ENCODE assay signal across 2 cellular contexts in the genomic region with DNA sequence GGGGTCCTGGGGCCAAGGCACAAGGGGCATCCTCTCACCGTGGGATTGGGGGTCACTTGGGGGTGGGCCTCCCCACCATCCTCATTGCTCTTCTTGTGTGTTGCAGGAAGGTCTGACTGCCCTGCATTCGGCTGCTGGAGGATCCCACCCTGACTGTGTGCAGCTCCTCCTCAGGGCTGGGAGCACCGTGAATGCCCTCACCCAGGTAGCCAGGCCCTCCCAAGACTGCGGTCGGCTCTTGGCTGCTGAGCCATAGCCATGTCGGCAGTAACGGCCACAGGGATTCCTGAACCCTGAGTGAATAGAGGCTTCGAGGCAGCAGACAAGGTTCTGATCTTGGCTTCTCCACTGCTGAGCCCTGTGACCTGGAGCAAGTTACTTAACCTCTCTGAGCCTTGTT.
TF ChIP-seq lines count a peak whose summit lies in the region.

No MANE protein-coding gene starts in this region.

TF ChIP-seq in HepG2, 621 proteins besides CTCF, POLR2A, EP300 and RAD21:
- TF ChIP-seq ARNT2 (CRISPR knock-in tag; IDR thresholded peaks at IDR 0.05; ENCODE audit: low read depth) (no peak), ZNF768 (CRISPR knock-in tag; IDR thresholded peaks at IDR 0.05) (peak; percentile 83; the same call in 1 of the 2 replicates), ZNF263 (CRISPR knock-in tag; IDR thresholded peaks at IDR 0.05) (peak; percentile 36; the same call in 1 of the 2 replicates)
- TF ChIP-seq, protein P1, sequence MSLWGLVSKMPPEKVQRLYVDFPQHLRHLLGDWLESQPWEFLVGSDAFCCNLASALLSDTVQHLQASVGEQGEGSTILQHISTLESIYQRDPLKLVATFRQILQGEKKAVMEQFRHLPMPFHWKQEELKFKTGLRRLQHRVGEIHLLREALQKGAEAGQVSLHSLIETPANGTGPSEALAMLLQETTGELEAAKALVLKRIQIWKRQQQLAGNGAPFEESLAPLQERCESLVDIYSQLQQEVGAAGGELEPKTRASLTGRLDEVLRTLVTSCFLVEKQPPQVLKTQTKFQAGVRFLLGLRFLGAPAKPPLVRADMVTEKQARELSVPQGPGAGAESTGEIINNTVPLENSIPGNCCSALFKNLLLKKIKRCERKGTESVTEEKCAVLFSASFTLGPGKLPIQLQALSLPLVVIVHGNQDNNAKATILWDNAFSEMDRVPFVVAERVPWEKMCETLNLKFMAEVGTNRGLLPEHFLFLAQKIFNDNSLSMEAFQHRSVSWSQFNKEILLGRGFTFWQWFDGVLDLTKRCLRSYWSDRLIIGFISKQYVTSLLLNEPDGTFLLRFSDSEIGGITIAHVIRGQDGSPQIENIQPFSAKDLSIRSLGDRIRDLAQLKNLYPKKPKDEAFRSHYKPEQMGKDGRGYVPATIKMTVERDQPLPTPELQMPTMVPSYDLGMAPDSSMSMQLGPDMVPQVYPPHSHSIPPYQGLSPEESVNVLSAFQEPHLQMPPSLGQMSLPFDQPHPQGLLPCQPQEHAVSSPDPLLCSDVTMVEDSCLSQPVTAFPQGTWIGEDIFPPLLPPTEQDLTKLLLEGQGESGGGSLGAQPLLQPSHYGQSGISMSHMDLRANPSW (CRISPR knock-in tag; IDR thresholded peaks at IDR 0.05; ENCODE audit: borderline replicate concordance): no peak

TF ChIP-seq in GM12878, 131 proteins besides CTCF, POLR2A, EP300 and RAD21:
- TF ChIP-seq, protein P2, sequence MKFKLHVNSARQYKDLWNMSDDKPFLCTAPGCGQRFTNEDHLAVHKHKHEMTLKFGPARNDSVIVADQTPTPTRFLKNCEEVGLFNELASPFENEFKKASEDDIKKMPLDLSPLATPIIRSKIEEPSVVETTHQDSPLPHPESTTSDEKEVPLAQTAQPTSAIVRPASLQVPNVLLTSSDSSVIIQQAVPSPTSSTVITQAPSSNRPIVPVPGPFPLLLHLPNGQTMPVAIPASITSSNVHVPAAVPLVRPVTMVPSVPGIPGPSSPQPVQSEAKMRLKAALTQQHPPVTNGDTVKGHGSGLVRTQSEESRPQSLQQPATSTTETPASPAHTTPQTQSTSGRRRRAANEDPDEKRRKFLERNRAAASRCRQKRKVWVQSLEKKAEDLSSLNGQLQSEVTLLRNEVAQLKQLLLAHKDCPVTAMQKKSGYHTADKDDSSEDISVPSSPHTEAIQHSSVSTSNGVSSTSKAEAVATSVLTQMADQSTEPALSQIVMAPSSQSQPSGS (IDR thresholded peaks at IDR 0.05; ENCODE audit: low read length): no peak
